Comparison of ENCODE assay signal across 24 cellular contexts in the genomic region with DNA sequence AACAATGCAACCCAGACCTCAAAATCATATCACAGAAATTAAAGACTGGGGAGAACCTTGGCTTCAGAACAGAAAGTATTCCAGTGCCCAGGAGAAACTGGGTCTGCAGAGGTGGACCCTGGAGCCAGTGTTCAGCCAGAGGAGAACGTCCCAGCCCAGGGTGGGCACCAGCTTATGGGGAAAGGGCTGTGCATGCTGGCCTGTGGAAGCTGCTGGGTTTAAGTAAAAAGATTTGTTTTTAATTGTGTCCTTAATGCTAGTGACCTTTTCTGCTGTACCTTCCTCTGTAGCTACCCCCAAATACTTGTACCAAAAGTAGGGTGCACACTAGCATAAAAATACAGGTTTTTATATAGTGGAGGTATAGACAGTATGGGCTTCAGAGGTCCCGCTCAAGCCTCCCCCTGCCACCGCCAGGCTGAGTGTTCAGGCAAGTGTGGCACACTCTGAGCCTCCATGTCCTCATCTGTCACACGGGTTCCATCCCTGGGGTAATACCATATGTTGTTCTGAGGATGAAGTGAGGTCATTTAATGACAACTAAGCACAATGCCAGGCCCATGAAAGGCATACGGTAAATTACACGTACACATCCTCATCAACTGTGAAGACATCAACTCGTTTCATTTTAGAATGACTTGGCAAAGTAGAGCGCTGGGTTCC. TPM values are rescaled to one million over a fixed set of nuclear protein-coding genes. Genes with fewer than 3 reads are reported as not detected.
DNase-seq lines count a peak whose midpoint lies in the region; ATAC-seq, FAIRE-seq and TF ChIP-seq lines count a peak whose summit lies in the region.
"Had no signal": no experiment of that assay in that cellular context is flagged by ENCODE, and none has a peak within 500 bp of the region (broad histone marks: within the 10 kb centered on the region; RNA-seq: fewer than 3 reads in every experiment).

No MANE protein-coding gene starts in this region.

- TF ChIP-seq POLR2A in K562 (conservative IDR thresholded peaks at IDR 0.05), result no peak

- no peak overlapping the region for H3K9ac ChIP-seq in K562 (ENCODE audit: insufficient read depth in 1 of 2, low read depth in 2 of 2, low read length in 2 of 2)
- H3K9ac ChIP-seq: GM23248 had no signal

- intact Hi-C loops in K562 (cut with micrococcal nuclease) (no loop called here), sciatic nerve (cut with DNase I) (no loop called here)

- H3K9me3 ChIP-seq in K562 (replicated peaks; ENCODE audit: control insufficient read depth, insufficient read depth, low read depth, low read length), result no peaks in the 10 kb centered on the region
- H3K9me3 ChIP-seq: lower lobe of right lung, right atrium auricular region had no signal

- no peak overlapping the region for H3K4me3 ChIP-seq in K562
- H3K4me3 ChIP-seq: GM23248, lower lobe of right lung, right atrium auricular region had no signal

- no peak overlapping the region for H3K27ac ChIP-seq in K562 (ENCODE audit: extremely low read depth, low read depth, low read length)
- H3K27ac ChIP-seq: foreskin keratinocyte, GM23248, lower lobe of right lung, right atrium auricular region had no signal

- TF ChIP-seq RAD21 in K562 (CRISPR knock-in tag; conservative IDR thresholded peaks at IDR 0.05 in 1 of 2, IDR thresholded peaks at IDR 0.05 in 1 of 2), result no peak

- H3K79me2 ChIP-seq in K562 (ENCODE audit: control insufficient read depth, insufficient read depth, low read length), result no peaks in the 10 kb centered on the region

- 44% methylated on average over 8 of the region's 8 CpGs for WGBS in K562 (ENCODE audit: insufficient coverage, low coverage, missing lambda C conversion rate)

- in situ Hi-C loops in K562 (cut with MboI), result no loop called here

- CTCF ChIA-PET in K562 (lab: Yijun Ruan, JAX; ENCODE audit: low intra/inter-chr PET ratio), result no interaction called here

- TF ChIP-seq CTCF in K562 (IDR thresholded peaks at IDR 0.05 in 2 of 3, conservative IDR thresholded peaks at IDR 0.05 in 1 of 3; ENCODE audit: insufficient read depth in 2 of 3, low read depth in 1 of 3, low read length in 3 of 3), result no peak

- peak overlapping the region; percentile 20; the same call in 1 of the 2 replicates for H2AFZ ChIP-seq in K562 (ENCODE audit: low read depth, low read length)
- H2AFZ ChIP-seq: GM23248 had no signal

- no peak for FAIRE-seq in K562 (lab: Jason Lieb, UNC)

- H3K9me1 ChIP-seq in K562 (ENCODE audit: control insufficient read depth, insufficient read depth, low read length), result no peaks in the 10 kb centered on the region

- DNase-seq in DMS153 (lab: John Stamatoyannopoulos, UW) (peak; percentile 52), NCI-H1694 (lab: John Stamatoyannopoulos, UW) (peak; percentile 90), K562 (ENCODE audit: extremely low read depth in 1 of 4, low spot score in 3 of 4) (no peak), sciatic nerve (ENCODE audit: low spot score) (peak; percentile 31), ureter (ENCODE audit: low spot score) (no peak), glomerular visceral epithelial cell (ENCODE audit: extremely low spot score) (no peak)
- DNase-seq: activated naive CD4-positive, alpha-beta T cell treated with anti-CD3 and anti-CD28 coated beads for 36 hours; anterior cingulate cortex; CD8-positive, alpha-beta T cell; central memory CD4-positive, alpha-beta T cell; DMS53; erythroblast; foreskin keratinocyte; GM23248; hippocampal formation; Karpas-422; lower lobe of right lung; NCI-H1048; NCI-H2081 treated with DMSO at 0.1 percent for 48 hours; SHP77; stimulated activated CD4-positive, alpha-beta T cell treated with anti-CD3 and anti-CD28 coated beads, Interleukin-15, amount 100 ng/mL, for 24 hours had no signal

- H3K27me3 ChIP-seq in K562 (ENCODE audit: control insufficient read depth in 2 of 2, insufficient read depth in 2 of 2, low read length in 2 of 2), result peaks cover 6 to 37% of the 10 kb centered on the region in 2 experiments; a peak in 3 of 5 replicates
- H3K27me3 ChIP-seq: foreskin keratinocyte, right atrium auricular region had no signal

- ATAC-seq in K562, result no peak
- no peak for ATAC-seq in sciatic nerve
- ATAC-seq in HG03095 (IDR thresholded peaks at IDR 0.05; ENCODE audit: unreplicated experiment), result no peak
- ATAC-seq: CD8-positive, alpha-beta T cell; foreskin keratinocyte; lower lobe of right lung; T-cell had no signal

- H3K4me2 ChIP-seq in K562 (ENCODE audit: insufficient read depth, low read length), result no peak overlapping the region

- no TSS peak for BruUV-seq in K562 (replicated peaks; lab: Mats Ljungman, UMichigan)

- no peaks in the 10 kb centered on the region for H4K20me1 ChIP-seq in K562 (replicated peaks; ENCODE audit: control insufficient read depth, insufficient read depth, low read length)

- POLR2A ChIA-PET in K562 (lab: Yijun Ruan, JAX), result interaction anchor here (1.3 kb wide), 1 partner anchor 11 kb away, joined by 7 read pairs; no protein-coding TSS in a partner anchor

- no peaks in the 10 kb centered on the region for H3K36me3 ChIP-seq in K562 (ENCODE audit: control insufficient read depth, insufficient read depth, low read length)

- H3K4me1 ChIP-seq in K562 (replicated peaks in 1 of 2; ENCODE audit: control insufficient read depth in 2 of 2, insufficient read depth in 2 of 2, low read length in 2 of 2), result peaks cover 16 to 34% of the 10 kb centered on the region in 2 experiments; a peak in 4 of 5 replicates
- H3K4me1 ChIP-seq: foreskin keratinocyte, lower lobe of right lung, right atrium auricular region had no signal

- no peak for TF ChIP-seq EP300 in K562 (IDR thresholded peaks at IDR 0.05; ENCODE audit: low read length)

TF ChIP-seq in K562, 482 proteins besides CTCF, POLR2A, EP300 and RAD21:
- TF ChIP-seq TARDBP (IDR thresholded peaks at IDR 0.05) (no peak), ZNF316 (IDR thresholded peaks at IDR 0.05) (peak; percentile 23; the same call in 1 of the 2 replicates)

RNA-seq across cellular contexts. Expression of a gene that starts 47.0 kb away (rescaled TPM):
- 4.6 and 9.1 TPM in 2 replicates for total RNA-seq in K562 (2011; cell fraction: chromatin; rRNA removed; ENCODE audit: low replicate concordance)
- total RNA-seq in K562 (2011; cell fraction: nucleolus; rRNA removed), result 5.5 and 5.9 TPM in 2 replicates
- 5.6 and 6.5 TPM in 2 replicates for total RNA-seq in K562 (2011; cell fraction: nucleoplasm; rRNA removed)
- total RNA-seq in K562 (2014; rRNA removed) (0.33 and 1.4 TPM in 2 replicates), K562 (2014; rRNA removed; fragmentation: Illumina TruSeq; extraction: Trizol) (0.10 and 0.15 TPM in 2 replicates), K562 (2015; rRNA removed; fragmentation: Illumina TruSeq; extraction: Trizol) (0.40 and 0.79 TPM in 2 replicates), K562 (2021) (0.40 and 0.60 TPM in 2 replicates), sciatic nerve (7.4 TPM), ureter (48.0 TPM)
- polyA plus RNA-seq in K562 (2011; rRNA removed) (3.4 and 4.5 TPM in 2 replicates), K562 (2014; fragmentation: Illumina TruSeq; extraction: Trizol) (0.45 and 0.65 TPM in 2 replicates), K562 (2014; fragmentation: Nextera tagmentation; extraction: Ambion mirVana) (under 1 TPM; 0.06 to 0.20 TPM), K562 (2014; rRNA removed) (0.09 and 0.24 TPM in 2 replicates)
- 2.8 and 3.2 TPM in 2 replicates for polyA plus RNA-seq in K562 (2011; cell fraction: cytosol; rRNA removed)
- polyA plus RNA-seq in K562 (2011; cell fraction: nucleus; rRNA removed), result 10.8 and 11.2 TPM in 2 replicates
- polyA plus RNA-seq in K562 (2012), result 0.43 and 1.8 TPM in 2 replicates
- polyA minus RNA-seq in K562 (2011; rRNA and poly(A)+ RNA removed), result 3.8 and 6.7 TPM in 2 replicates
- 2.5 and 2.6 TPM in 2 replicates for polyA minus RNA-seq in K562 (2011; cell fraction: cytosol; rRNA and poly(A)+ RNA removed)
- polyA minus RNA-seq in K562 (2011; cell fraction: nucleus; rRNA and poly(A)+ RNA removed), result 8.3 and 11.8 TPM in 2 replicates
- total RNA-seq: GM23248 had no signal
- polyA plus RNA-seq: GM23248 had no signal

Comparison
In these comparisons a context has a peak if more than half of its experiments do, and no peak if none do; other contexts are left out.
1. DNase-seq: peak in DMS153 (single experiment), NCI-H1694 (single experiment) and sciatic nerve (single experiment); none in K562 (0 of 4), ureter (single experiment) and glomerular visceral epithelial cell (single experiment).